ENCODE assay signal across 31 cellular contexts in genomic region chr21:37861561-37861960, GRCh38. TPM values are rescaled to one million over a fixed set of nuclear protein-coding genes. Genes with fewer than 3 reads are reported as not detected.
"Had no signal": no experiment of that assay in that cellular context is flagged by ENCODE, and none has a peak within 500 bp of the region (broad histone marks: within the 10 kb centered on the region; RNA-seq: fewer than 3 reads in every experiment).

No MANE protein-coding gene starts in this region.

- H3K27ac ChIP-seq: heart right ventricle, hepatocyte, left lung, pancreas, prostate gland, skin epidermis, stomach, testis, thyroid gland, transverse colon, upper lobe of right lung had no signal

- ATAC-seq: left colon; left lung; mucosa of descending colon; naive thymus-derived CD4-positive, alpha-beta T cell; right cardiac atrium; sciatic nerve; stimulated activated naive B cell treated with anti-CD40 and anti-IgM and Interleukin-4, amounts not matched to agents 10 μg/mL and 1 μg/mL and 100 μg/mL, for 72 hours; stimulated activated naive CD8-positive, alpha-beta T cell treated with anti-CD3 and anti-CD28 coated beads, Interleukin-15, Interleukin-2, amounts not matched to agents 100 U/mL and 50 U/mL, for 24 hours; upper lobe of right lung had no signal

- H3K27me3 ChIP-seq: hepatocyte, left lung, pancreas, testis, thyroid gland, upper lobe of right lung had no signal

- H3K36me3 ChIP-seq: heart right ventricle, left lung, pancreas, prostate gland, stomach, thyroid gland, transverse colon, upper lobe of right lung had no signal

- H3K9me3 ChIP-seq: left lung, mucosa of descending colon, pancreas, prostate gland, testis, thyroid gland, transverse colon, upper lobe of right lung had no signal

- H3K4me1 ChIP-seq: prostate gland, testis, thyroid gland, transverse colon, upper lobe of right lung had no signal

- H3K4me2 ChIP-seq: hepatocyte had no signal

- H2AFZ ChIP-seq: hepatocyte had no signal

- DNase-seq: heart right ventricle; kidney; left colon; left lung; midbrain; mucosa of descending colon; naive thymus-derived CD4-positive, alpha-beta T cell; nucleus accumbens; pancreas; posterior cingulate gyrus; retina; right cardiac atrium; stimulated activated CD4-positive, alpha-beta T cell treated with anti-CD3 and anti-CD28 coated beads, Interleukin-12 subunit alpha, Interleukin-12 subunit beta, amount 100 ng/mL, for 4 hours; stimulated activated CD4-positive, alpha-beta T cell treated with anti-CD3 and anti-CD28 coated beads, Interleukin-15, amount 100 ng/mL, for 24 hours; stimulated activated CD4-positive, alpha-beta T cell treated with anti-CD3 and anti-CD28 coated beads, Interleukin-2, amount 100 ng/mL, for 24 hours; stimulated activated CD4-positive, alpha-beta T cell treated with anti-CD3 and anti-CD28 coated beads, Interleukin-4, amount 100 ng/mL, for 1 hour; stimulated activated naive B cell treated with anti-CD40 and anti-IgM and Interleukin-4, amounts not matched to agents 10 μg/mL and 1 μg/mL and 100 μg/mL, for 72 hours; stimulated activated naive CD8-positive, alpha-beta T cell treated with anti-CD3 and anti-CD28 coated beads, Interleukin-15, Interleukin-2, amounts not matched to agents 100 U/mL and 50 U/mL, for 24 hours; stomach; testis; thyroid gland; transverse colon; upper lobe of right lung had no signal

- H3K4me3 ChIP-seq: heart right ventricle, hepatocyte, left lung, lung, mucosa of descending colon, pancreas, prostate gland, skin epidermis, stomach, testis, thyroid gland, transverse colon, upper lobe of right lung had no signal

RNA-seq across cellular contexts. Expression of gene KCNJ6, which starts 54.7 kb away (rescaled TPM):
- total RNA-seq: heart right ventricle; liver; mesenteric fat pad; naive thymus-derived CD4-positive, alpha-beta T cell; natural killer cell treated with Interleukin-12 subunit alpha and Interleukin-12 subunit beta and Interleukin-15 and Interleukin-18, amount 100 ng/mL, for 72 hours; sciatic nerve; thyroid gland had no signal
- polyA plus RNA-seq: heart right ventricle, right cardiac atrium had no signal
